In the genomic region with DNA sequence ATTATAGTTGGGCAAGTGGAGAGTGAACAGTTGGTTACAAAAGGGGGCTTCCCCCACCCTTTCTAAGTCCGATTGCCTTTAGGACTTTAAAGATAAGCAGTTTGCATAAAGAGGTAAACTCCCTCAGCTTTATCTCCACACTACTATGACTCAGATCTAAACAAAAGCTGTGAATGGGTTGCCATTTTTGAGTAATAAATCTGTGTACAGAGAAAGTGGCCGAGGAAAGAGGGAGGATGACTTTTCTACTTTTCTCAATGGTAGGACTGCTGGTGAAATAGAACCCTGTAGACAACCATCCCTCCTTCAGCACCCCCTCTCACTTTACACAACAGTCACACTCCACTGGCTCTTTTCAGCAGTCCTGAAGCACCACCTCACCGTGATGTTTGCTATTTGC, we compare ENCODE assay signal across 10 cellular contexts.
DNase-seq lines count a peak whose midpoint lies in the region; ATAC-seq and TF ChIP-seq lines count a peak whose summit lies in the region.
"Had no signal": no experiment of that assay in that cellular context is flagged by ENCODE, and none has a peak within 500 bp of the region (broad histone marks: within the 10 kb centered on the region; RNA-seq: fewer than 3 reads in every experiment).

No MANE protein-coding gene starts in this region.

- H3K27ac Mint-ChIP-seq in neural progenitor cell (peak overlapping the region; percentile 50), endothelial cell (ENCODE audit: unreplicated experiment) (no peak overlapping the region)

- no peaks in the 10 kb centered on the region for H3K9me3 ChIP-seq in neural progenitor cell (ENCODE audit: low read depth)
- H3K9me3 ChIP-seq: MG63 had no signal

- no peak overlapping the region for H3K4me2 ChIP-seq in neural progenitor cell

- H3K27me3 ChIP-seq in neural progenitor cell = no peaks in the 10 kb centered on the region
- H3K27me3 ChIP-seq: MG63 had no signal

- no peaks in the 10 kb centered on the region for H4K20me1 ChIP-seq in neural progenitor cell (ENCODE audit: low read depth)

- peak; percentile 69 for DNase-seq in NCI-H510A treated with DMSO at 0.1 percent for 48 hours (lab: John Stamatoyannopoulos, UW)
- DNase-seq in NCI-H510A (lab: John Stamatoyannopoulos, UW) = no peak
- peak; percentile 45 for DNase-seq in HCEC 1CT
- no peak for DNase-seq in neural progenitor cell (ENCODE audit: low spot score)
- DNase-seq in cortex of kidney (lab: John Stamatoyannopoulos, UW) = no peak
- DNase-seq in endothelial cell (ENCODE audit: low spot score) = no peak
- no peak for DNase-seq in effector CD8-positive, alpha-beta T cell (lab: John Stamatoyannopoulos, UW)
- DNase-seq: MG63, midbrain had no signal

- no peak overlapping the region for H3K9ac ChIP-seq in neural progenitor cell

- no peak overlapping the region for H3K4me3 ChIP-seq in neural progenitor cell
- H3K4me3 ChIP-seq: MG63 had no signal

- H3K27ac ChIP-seq in neural progenitor cell = no peak overlapping the region

- peak; percentile 88 for ATAC-seq in HG03558 (IDR thresholded peaks at IDR 0.05; ENCODE audit: extremely low read depth, unreplicated experiment)

- no peaks in the 10 kb centered on the region for H3F3A ChIP-seq in neural progenitor cell (ENCODE audit: low read depth)

- no peaks in the 10 kb centered on the region for H3K4me1 ChIP-seq in neural progenitor cell

- TF ChIP-seq CTCF in neural progenitor cell (IDR thresholded peaks at IDR 0.05) = no peak
- no peak for TF ChIP-seq CTCF in endothelial cell (IDR thresholded peaks at IDR 0.05; ENCODE audit: unreplicated experiment)

- H3K36me3 Mint-ChIP-seq in neural progenitor cell = peaks cover 20% of the 10 kb centered on the region
- peaks cover 27% of the 10 kb centered on the region for H3K36me3 Mint-ChIP-seq in endothelial cell (ENCODE audit: low read depth, unreplicated experiment)

- H2AFZ ChIP-seq in neural progenitor cell (replicated peaks) = no peak overlapping the region

- H3K79me2 ChIP-seq in neural progenitor cell (ENCODE audit: low read depth) = no peaks in the 10 kb centered on the region

- H3K9me3 Mint-ChIP-seq in neural progenitor cell = peaks cover 13% of the 10 kb centered on the region
- no peaks in the 10 kb centered on the region for H3K9me3 Mint-ChIP-seq in endothelial cell (ENCODE audit: unreplicated experiment)

- H3K27me3 Mint-ChIP-seq in neural progenitor cell (ENCODE audit: insufficient read depth, low read depth) (no peaks in the 10 kb centered on the region), endothelial cell (ENCODE audit: unreplicated experiment) (no peaks in the 10 kb centered on the region)

- H3K4me1 Mint-ChIP-seq in neural progenitor cell = peaks cover 7% of the 10 kb centered on the region
- no peaks in the 10 kb centered on the region for H3K4me1 Mint-ChIP-seq in endothelial cell (ENCODE audit: unreplicated experiment)

- H3K4me3 Mint-ChIP-seq in neural progenitor cell (no peak overlapping the region), endothelial cell (ENCODE audit: unreplicated experiment) (no peak overlapping the region)

- no peaks in the 10 kb centered on the region for H3K36me3 ChIP-seq in neural progenitor cell
- H3K36me3 ChIP-seq: MG63 had no signal

Comparison
In these comparisons a context has a peak if more than half of its experiments do, and no peak if none do; other contexts are left out.
1. DNase-seq: peak in NCI-H510A treated with DMSO at 0.1 percent for 48 hours (single experiment) and HCEC 1CT (single experiment); none in NCI-H510A (single experiment), neural progenitor cell (single experiment), cortex of kidney (single experiment), endothelial cell (single experiment) and effector CD8-positive, alpha-beta T cell (single experiment).